ENCODE assay signal across 9 cellular contexts in the genomic region with DNA sequence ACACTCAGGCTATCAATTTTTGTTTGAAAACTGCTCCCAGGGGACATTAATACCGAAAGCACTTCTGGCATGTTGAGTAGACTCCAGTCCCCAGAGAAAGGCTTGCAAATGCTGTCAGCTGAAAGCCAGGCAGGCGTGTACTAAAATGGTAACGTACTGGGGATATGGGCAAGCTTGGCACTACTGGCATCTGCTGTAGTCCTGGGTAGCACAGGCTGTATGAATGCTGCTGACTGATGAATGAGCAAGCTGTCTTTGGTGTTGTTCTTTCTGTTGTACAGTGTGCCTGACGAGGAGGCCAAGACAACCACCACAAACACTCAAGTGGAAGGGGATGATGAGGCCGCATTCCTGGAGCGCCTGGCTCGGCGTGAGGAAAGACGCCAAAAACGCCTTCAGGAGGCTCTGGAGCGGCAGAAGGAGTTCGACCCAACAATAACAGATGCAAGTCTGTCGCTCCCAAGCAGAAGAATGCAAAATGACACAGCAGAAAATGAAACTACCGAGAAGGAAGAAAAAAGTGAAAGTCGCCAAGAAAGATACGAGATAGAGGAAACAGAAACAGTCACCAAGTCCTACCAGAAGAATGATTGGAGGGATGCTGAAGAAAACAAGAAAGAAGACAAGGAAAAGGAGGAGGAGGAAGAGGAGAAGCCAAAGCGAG. TPM values are rescaled to one million over a fixed set of nuclear protein-coding genes. Genes with fewer than 3 reads are reported as not detected.
DNase-seq lines count a peak whose midpoint lies in the region; ATAC-seq and TF ChIP-seq lines count a peak whose summit lies in the region.
"Had no signal": no experiment of that assay in that cellular context is flagged by ENCODE, and none has a peak within 500 bp of the region (broad histone marks: within the 10 kb centered on the region; RNA-seq: fewer than 3 reads in every experiment).

No MANE protein-coding gene starts in this region.

- no peaks in the 10 kb centered on the region for H3K27me3 Mint-ChIP-seq in activated T-cell treated with anti-CD3 and anti-CD28 coated beads, Interleukin-2, amount 50 U/mL, for 4 hours (ENCODE audit: low read depth)
- H3K27me3 Mint-ChIP-seq in IgD-negative memory B cell: peaks cover 4% of the 10 kb centered on the region

- TF ChIP-seq CTCF in fibroblast of lung (conservative IDR thresholded peaks at IDR 0.05 in 1 of 2, IDR thresholded peaks at IDR 0.05 in 1 of 2; ENCODE audit: low read depth in 1 of 2, low read length in 2 of 2): no peak
- no peak for TF ChIP-seq CTCF in thoracic aorta (IDR thresholded peaks at IDR 0.05)

- peak overlapping the region in 3 of 4 experiments; percentile 3 to 21 (median 4) for H3K4me3 ChIP-seq in fibroblast of lung (replicated peaks in 1 of 4; ENCODE audit: control extremely low read depth in 1 of 4, insufficient read depth in 1 of 4, low read depth in 3 of 4, low read length in 4 of 4)
- H3K4me3 ChIP-seq in thoracic aorta: peak overlapping the region; percentile 55

- H3K4me1 ChIP-seq in fibroblast of lung (ENCODE audit: control insufficient read depth, extremely low read depth, insufficient read depth, low read length) (peaks cover 26% of the 10 kb centered on the region), thoracic aorta (ENCODE audit: control insufficient read depth in 1 of 2, low read depth in 2 of 2) (peaks cover 53 to 88% of the 10 kb centered on the region in 2 donors)

- H3K4me2 ChIP-seq in fibroblast of lung (ENCODE audit: extremely low read depth, insufficient read depth, low read length): peak overlapping the region; percentile 55

- H3K9me3 ChIP-seq in fibroblast of lung (ENCODE audit: control insufficient read depth, insufficient read depth, low read depth, low read length) (no peaks in the 10 kb centered on the region), thoracic aorta (no peaks in the 10 kb centered on the region)

- H3K27me3 ChIP-seq in fibroblast of lung (ENCODE audit: control insufficient read depth, insufficient read depth, low read length) (no peaks in the 10 kb centered on the region), thoracic aorta (replicated peaks; ENCODE audit: insufficient read depth) (no peaks in the 10 kb centered on the region)

- H3K36me3 ChIP-seq in fibroblast of lung (ENCODE audit: control insufficient read depth, insufficient read depth, low read length) (peaks cover 11% of the 10 kb centered on the region), thoracic aorta (peaks cover 9% of the 10 kb centered on the region)

- ATAC-seq in activated T-cell treated with anti-CD3 and anti-CD28 coated beads, Interleukin-2, amount 50 U/mL, for 4 hours: no peak
- ATAC-seq in thoracic aorta (ENCODE audit: insufficient number of reproducible peaks, low FRiP score, low read depth) (peak; percentile 70), GM21717 (IDR thresholded peaks at IDR 0.05; ENCODE audit: unreplicated experiment) (no peak)

- H3K27ac Mint-ChIP-seq in IgD-negative memory B cell: peak overlapping the region in 2 of 3 donors; percentile 63 to 85

- H3K4me3 Mint-ChIP-seq in activated T-cell treated with anti-CD3 and anti-CD28 coated beads, Interleukin-2, amount 50 U/mL, for 4 hours: peak overlapping the region; percentile 35
- peak overlapping the region; percentile 73 to 87 (median 78) for H3K4me3 Mint-ChIP-seq in IgD-negative memory B cell

- DNase-seq in activated T-cell treated with anti-CD3 and anti-CD28 coated beads, Interleukin-2, amount 50 U/mL, for 4 hours: no peak
- DNase-seq in activated T-cell treated with anti-CD3 and anti-CD28 coated beads, Interleukin-2, amount 50 U/mL, for 48 hours: no peak
- DNase-seq in fibroblast of lung (ENCODE audit: low read depth in 2 of 2): peak; percentile 24 to 98
- peak; percentile 65 for DNase-seq in thoracic aorta (ENCODE audit: low spot score)
- DNase-seq in SIG-M5 treated with dmso at 0.1 percent for 504 hours (lab: John Stamatoyannopoulos, UW; ENCODE audit: unreplicated experiment): no peak
- no peak for DNase-seq in activated CD4-positive, CD25-positive, alpha-beta regulatory T cell (lab: John Stamatoyannopoulos, UW)

- H3K27ac ChIP-seq in fibroblast of lung (ENCODE audit: insufficient read depth, low read length) (peak overlapping the region; percentile 74), thoracic aorta (peak overlapping the region; percentile 89)
- H3K27ac ChIP-seq: C4-2B had no signal

- peaks cover 20% of the 10 kb centered on the region for H3K79me2 ChIP-seq in fibroblast of lung (ENCODE audit: control insufficient read depth, insufficient read depth, low read length)

- peaks cover 11% of the 10 kb centered on the region for H3K4me1 Mint-ChIP-seq in activated T-cell treated with anti-CD3 and anti-CD28 coated beads, Interleukin-2, amount 50 U/mL, for 4 hours (ENCODE audit: low read depth)
- peaks cover 14 to 27% (median 15%) of the 10 kb centered on the region in 3 donors for H3K4me1 Mint-ChIP-seq in IgD-negative memory B cell

- no peaks in the 10 kb centered on the region for H3K9me3 Mint-ChIP-seq in activated T-cell treated with anti-CD3 and anti-CD28 coated beads, Interleukin-2, amount 50 U/mL, for 4 hours
- peaks cover 0 to 6% (median 0%) of the 10 kb centered on the region in 3 donors for H3K9me3 Mint-ChIP-seq in IgD-negative memory B cell

- peak overlapping the region; percentile 21 for H3K9ac ChIP-seq in fibroblast of lung (ENCODE audit: insufficient read depth, low read length)

- H2AFZ ChIP-seq in fibroblast of lung (ENCODE audit: low read length): no peak overlapping the region

- H4K20me1 ChIP-seq in fibroblast of lung (ENCODE audit: control insufficient read depth, extremely low read depth, insufficient read depth, low read length): no peaks in the 10 kb centered on the region

- no peaks in the 10 kb centered on the region for H3K36me3 Mint-ChIP-seq in activated T-cell treated with anti-CD3 and anti-CD28 coated beads, Interleukin-2, amount 50 U/mL, for 4 hours (ENCODE audit: insufficient read depth)
- H3K36me3 Mint-ChIP-seq in IgD-negative memory B cell: peaks cover 2% of the 10 kb centered on the region

RNA-seq across cellular contexts. Expression of gene AGBL3, which starts 53.5 kb away (rescaled TPM):
- total RNA-seq in activated T-cell treated with anti-CD3 and anti-CD28 coated beads, Interleukin-2, amount 50 U/mL, for 4 hours: 1 to 10 TPM; 1.2 to 2.7 (median 2.1) TPM
- polyA plus RNA-seq in IgD-negative memory B cell (1.3 TPM), fibroblast of lung (0.56 and 0.78 TPM in 2 replicates)
- total RNA-seq in fibroblast of lung (1.3 TPM in 2 replicates), thoracic aorta (under 1 TPM; 0.28 to 0.54 TPM)
- polyA plus RNA-seq in fibroblast of lung (2012): 0.39 and 0.55 TPM in 2 replicates
- not detected in 2 replicates for polyA minus RNA-seq in fibroblast of lung (ENCODE audit: low replicate concordance)

Comparison
In these comparisons a context has a peak if more than half of its experiments do, and no peak if none do; other contexts are left out.
1. DNase-seq: peak in fibroblast of lung (2 of 2) and thoracic aorta (single experiment); none in activated T-cell treated with anti-CD3 and anti-CD28 coated beads, Interleukin-2, amount 50 U/mL, for 4 hours (single experiment), activated T-cell treated with anti-CD3 and anti-CD28 coated beads, Interleukin-2, amount 50 U/mL, for 48 hours (0 of 2), SIG-M5 treated with dmso at 0.1 percent for 504 hours (single experiment) and activated CD4-positive, CD25-positive, alpha-beta regulatory T cell (0 of 4).